8 cellular contexts compared by ENCODE assay signal in the genomic region with DNA sequence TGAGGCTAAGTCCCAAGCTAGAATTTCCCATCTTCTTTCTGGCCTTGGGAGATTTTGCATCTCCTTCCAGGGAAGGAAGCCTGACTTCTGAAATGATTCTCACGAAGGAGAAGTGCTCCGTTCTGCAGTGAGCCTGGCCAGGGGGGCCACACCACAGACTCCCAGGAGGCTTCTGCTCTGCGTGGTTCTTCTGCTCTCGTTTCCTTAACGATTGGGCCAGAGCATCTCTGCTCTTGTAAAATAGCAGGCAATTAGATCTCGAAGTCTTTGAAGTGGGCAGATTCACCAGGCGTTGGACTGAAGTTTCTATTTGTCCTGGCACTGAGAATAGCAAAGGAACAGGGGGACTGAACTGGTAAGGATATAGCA. TPM values are rescaled to one million over a fixed set of nuclear protein-coding genes. Genes with fewer than 3 reads are reported as not detected.
DNase-seq lines count a peak whose midpoint lies in the region; ATAC-seq and TF ChIP-seq lines count a peak whose summit lies in the region.

No MANE protein-coding gene starts in this region.

- DNase-seq in breast epithelium (ENCODE audit: low spot score in 2 of 2) (no peak), MCF 10A (ENCODE audit: unreplicated experiment) (no peak), HPDE6-E6E7 (ENCODE audit: extremely low spot score) (no peak), GM20000 (ENCODE audit: low spot score) (no peak), WERI-Rb-1 (no peak)
- DNase-seq in central memory CD8-positive, alpha-beta T cell (ENCODE audit: low spot score in 2 of 2) = no peak
- peak; percentile 87 for DNase-seq in stimulated activated naive B cell treated with anti-CD40 and anti-IgM and Interleukin-4, amounts not matched to agents 10 μg/mL and 1 μg/mL and 100 μg/mL, for 72 hours

- H3K9me3 ChIP-seq in breast epithelium (peaks cover 4 to 18% of the 10 kb centered on the region in 2 donors), WERI-Rb-1 (ENCODE audit: severe bottlenecking) (no peaks in the 10 kb centered on the region)

- no peak for TF ChIP-seq POLR2A in breast epithelium (IDR thresholded peaks at IDR 0.05)

- ATAC-seq in HG03378 (IDR thresholded peaks at IDR 0.05; ENCODE audit: unreplicated experiment) = peak; percentile 41
- ATAC-seq in central memory CD8-positive, alpha-beta T cell (replicated peaks; ENCODE audit: extremely low read depth, poor library complexity, severe bottlenecking) = peak; percentile 35
- peak; percentile 81 to 85 for ATAC-seq in stimulated activated naive B cell treated with anti-CD40 and anti-IgM and Interleukin-4, amounts not matched to agents 10 μg/mL and 1 μg/mL and 100 μg/mL, for 72 hours (replicated peaks)

- H3K4me3 ChIP-seq in breast epithelium (peak overlapping the region; percentile 38 to 62 (median 54)), WERI-Rb-1 (ENCODE audit: low read depth, low read length) (no peak overlapping the region)

- CTCF ChIA-PET in MCF 10A (lab: Yijun Ruan, JAX) = interaction anchor here (0.6 to 1.0 kb wide), 3 partner anchors 9 to 134 kb away, joined by 3 to 4 read pairs (median 3); no protein-coding TSS in a partner anchor

- H3K27ac ChIP-seq in breast epithelium (no peak overlapping the region), WERI-Rb-1 (no peak overlapping the region)

- POLR2A ChIA-PET in MCF 10A (lab: Yijun Ruan, JAX) = interaction anchor here (1.1 kb wide), 1 partner anchor 11 kb away, joined by 3 read pairs; no protein-coding TSS in a partner anchor

- H3K27ac Mint-ChIP-seq in MCF 10A (ENCODE audit: low read depth, unreplicated experiment) = no peak overlapping the region
- H3K27ac Mint-ChIP-seq in central memory CD8-positive, alpha-beta T cell (ENCODE audit: low read depth) = peak overlapping the region; percentile 92
- H3K27ac Mint-ChIP-seq in stimulated activated naive B cell treated with anti-CD40 and anti-IgM and Interleukin-4, amounts not matched to agents 10 μg/mL and 1 μg/mL and 100 μg/mL, for 72 hours = peak overlapping the region; percentile 99

- no peaks in the 10 kb centered on the region for H3K4me1 ChIP-seq in breast epithelium

- no peak overlapping the region for H3K4me3 Mint-ChIP-seq in MCF 10A (ENCODE audit: unreplicated experiment)
- peak overlapping the region; percentile 73 for H3K4me3 Mint-ChIP-seq in central memory CD8-positive, alpha-beta T cell
- peak overlapping the region; percentile 74 to 80 for H3K4me3 Mint-ChIP-seq in stimulated activated naive B cell treated with anti-CD40 and anti-IgM and Interleukin-4, amounts not matched to agents 10 μg/mL and 1 μg/mL and 100 μg/mL, for 72 hours

- TF ChIP-seq CTCF in breast epithelium (IDR thresholded peaks at IDR 0.05) (no peak), MCF 10A (IDR thresholded peaks at IDR 0.05; ENCODE audit: unreplicated experiment) (no peak), GM20000 (IDR thresholded peaks at IDR 0.05; ENCODE audit: extremely low read depth, missing control alignments) (no peak), WERI-Rb-1 (IDR thresholded peaks at IDR 0.05; ENCODE audit: low read depth, low read length) (no peak)

- H3K9me3 Mint-ChIP-seq in MCF 10A (ENCODE audit: unreplicated experiment) = peaks cover 14% of the 10 kb centered on the region
- H3K9me3 Mint-ChIP-seq in central memory CD8-positive, alpha-beta T cell = peaks cover 5% of the 10 kb centered on the region
- H3K9me3 Mint-ChIP-seq in stimulated activated naive B cell treated with anti-CD40 and anti-IgM and Interleukin-4, amounts not matched to agents 10 μg/mL and 1 μg/mL and 100 μg/mL, for 72 hours = peaks cover 5 to 6% of the 10 kb centered on the region in 2 donors

- H3K36me3 ChIP-seq in breast epithelium (no peaks in the 10 kb centered on the region), WERI-Rb-1 (no peaks in the 10 kb centered on the region)

- BruUV-seq in MCF 10A (replicated peaks; lab: Mats Ljungman, UMichigan) = no TSS peak

- H3K27me3 Mint-ChIP-seq in MCF 10A (ENCODE audit: insufficient read depth, unreplicated experiment) = no peaks in the 10 kb centered on the region
- H3K27me3 Mint-ChIP-seq in central memory CD8-positive, alpha-beta T cell = no peaks in the 10 kb centered on the region
- H3K27me3 Mint-ChIP-seq in stimulated activated naive B cell treated with anti-CD40 and anti-IgM and Interleukin-4, amounts not matched to agents 10 μg/mL and 1 μg/mL and 100 μg/mL, for 72 hours = no peaks in the 10 kb centered on the region

- peaks cover 6% of the 10 kb centered on the region for H3K36me3 Mint-ChIP-seq in MCF 10A (ENCODE audit: insufficient read depth, unreplicated experiment)
- peaks cover 5% of the 10 kb centered on the region for H3K36me3 Mint-ChIP-seq in central memory CD8-positive, alpha-beta T cell (ENCODE audit: insufficient read depth)
- peaks cover 8 to 25% of the 10 kb centered on the region in 2 donors for H3K36me3 Mint-ChIP-seq in stimulated activated naive B cell treated with anti-CD40 and anti-IgM and Interleukin-4, amounts not matched to agents 10 μg/mL and 1 μg/mL and 100 μg/mL, for 72 hours

- H3K4me1 Mint-ChIP-seq in MCF 10A (ENCODE audit: insufficient read depth, unreplicated experiment) = no peaks in the 10 kb centered on the region
- H3K4me1 Mint-ChIP-seq in central memory CD8-positive, alpha-beta T cell = peaks cover 38% of the 10 kb centered on the region
- H3K4me1 Mint-ChIP-seq in stimulated activated naive B cell treated with anti-CD40 and anti-IgM and Interleukin-4, amounts not matched to agents 10 μg/mL and 1 μg/mL and 100 μg/mL, for 72 hours = peaks cover 39 to 81% of the 10 kb centered on the region in 2 donors

- no peaks in the 10 kb centered on the region for H3K27me3 ChIP-seq in breast epithelium
- H3K27me3 ChIP-seq in WERI-Rb-1 (ENCODE audit: insufficient read depth, low read depth, severe bottlenecking) = no peaks in the 10 kb centered on the region

- intact Hi-C loops in breast epithelium (cut with DNase I; ENCODE audit: low total_unique reads) (no loop called here), MCF 10A (cut with micrococcal nuclease) (no loop called here)

RNA-seq across cellular contexts. Expression of gene BATF, which starts 6.7 kb away (rescaled TPM):
- total RNA-seq in breast epithelium = 10 to 100 TPM; 15.7 to 43.6 (median 34.7) TPM
- not detected in 2 replicates for total RNA-seq in MCF 10A (2022)

Comparison
In these comparisons a context has a peak if more than half of its experiments do, and no peak if none do; other contexts are left out.
1. RNA of gene BATF, which starts 6.7 kb away (total RNA-seq): 15.7 to 43.6 TPM in breast epithelium; not detected in MCF 10A; every median in the first group is over 10 times any median in the second.
2. Peak in every context shown above with its lines, with median percentiles within 50 percentile points of each other: ATAC-seq.